12 cellular contexts compared by ENCODE assay signal in the genomic region with DNA sequence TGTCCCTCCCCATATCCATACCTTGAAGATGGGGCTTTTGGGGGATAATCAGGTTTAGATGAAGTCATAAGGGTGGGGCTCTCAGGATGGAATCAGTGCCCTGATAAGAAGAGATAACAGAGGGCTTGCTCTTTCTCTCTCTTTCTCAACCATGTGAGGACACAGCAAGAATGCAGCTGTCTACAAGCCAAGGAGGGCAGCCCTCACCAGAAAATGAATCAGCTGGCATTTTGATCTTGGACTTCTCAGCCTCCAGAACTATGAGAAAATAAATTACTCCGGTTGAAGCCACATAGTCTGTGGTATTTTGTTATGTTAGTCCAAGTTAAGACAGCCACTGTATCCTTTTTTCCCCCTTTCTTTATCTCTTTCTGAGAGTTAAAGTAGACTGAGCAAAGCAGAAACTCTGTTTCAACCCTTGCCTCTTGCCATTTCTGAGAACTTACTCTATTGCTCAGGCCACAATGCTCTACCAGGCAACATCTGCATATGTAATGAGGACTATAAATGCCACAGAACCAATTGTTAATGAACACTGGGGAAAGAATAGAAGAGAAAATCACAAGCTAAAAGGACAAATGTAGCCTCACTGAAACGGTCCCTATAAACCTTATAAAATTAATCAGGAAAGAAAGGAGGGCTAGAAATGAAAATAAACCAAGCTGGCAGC. TPM values are rescaled to one million over a fixed set of nuclear protein-coding genes. Genes with fewer than 3 reads are reported as not detected.
DNase-seq lines count a peak whose midpoint lies in the region; ATAC-seq and TF ChIP-seq lines count a peak whose summit lies in the region.
"Had no signal": no experiment of that assay in that cellular context is flagged by ENCODE, and none has a peak within 500 bp of the region (broad histone marks: within the 10 kb centered on the region; RNA-seq: fewer than 3 reads in every experiment).

No MANE protein-coding gene starts in this region.

- TF ChIP-seq CTCF in chondrocyte (IDR thresholded peaks at IDR 0.05) = no peak
- no peak for TF ChIP-seq CTCF in natural killer cell (IDR thresholded peaks at IDR 0.05)

- intact Hi-C loops in natural killer cell (cut with micrococcal nuclease) = no loop called here

- no peak overlapping the region for H3K4me3 Mint-ChIP-seq in chondrocyte (ENCODE audit: unreplicated experiment)
- no peak overlapping the region for H3K4me3 Mint-ChIP-seq in natural killer cell

- peaks cover 13% of the 10 kb centered on the region for H3K4me1 Mint-ChIP-seq in chondrocyte (ENCODE audit: low read depth)
- peaks cover 19 to 20% of the 10 kb centered on the region in 2 donors for H3K4me1 Mint-ChIP-seq in natural killer cell

- H3K9me3 ChIP-seq in MG63 = peaks cover 5% of the 10 kb centered on the region
- H3K9me3 ChIP-seq: ovary, thyroid gland had no signal

- DNase-seq in GM04503 (ENCODE audit: low read depth) (peak; percentile 28), MG63 (peak; percentile 25), chondrocyte (ENCODE audit: low spot score) (no peak), natural killer cell (no peak), DMS79 treated with DMSO at 0.1 percent for 48 hours (lab: John Stamatoyannopoulos, UW) (no peak), NCI-H446 treated with DMSO at 0.1 percent for 48 hours (lab: John Stamatoyannopoulos, UW) (no peak), SW480 (ENCODE audit: low spot score) (no peak)
- DNase-seq: hippocampal formation, NCI-H1436, NCI-H526, ovary, thyroid gland had no signal

- H3K4me3 ChIP-seq in MG63 = no peak overlapping the region
- H3K4me3 ChIP-seq: ovary, thyroid gland had no signal

- ATAC-seq in natural killer cell = no peak

- peaks cover 3% of the 10 kb centered on the region for H3K9me3 Mint-ChIP-seq in chondrocyte (ENCODE audit: low read depth)
- no peaks in the 10 kb centered on the region for H3K9me3 Mint-ChIP-seq in natural killer cell

- peaks cover 26% of the 10 kb centered on the region for H3K36me3 ChIP-seq in MG63
- H3K36me3 ChIP-seq: ovary, thyroid gland had no signal

- H3K27me3 Mint-ChIP-seq in chondrocyte (ENCODE audit: low read depth) = no peaks in the 10 kb centered on the region
- H3K27me3 Mint-ChIP-seq in natural killer cell (ENCODE audit: low read depth in 2 of 2) = no peaks in the 10 kb centered on the region

- H3K27ac Mint-ChIP-seq in chondrocyte (ENCODE audit: unreplicated experiment) (peak overlapping the region; percentile 89), natural killer cell (peak overlapping the region; percentile 13 to 46)

- H3K36me3 Mint-ChIP-seq in chondrocyte (ENCODE audit: low read depth) = peaks cover 5% of the 10 kb centered on the region
- H3K36me3 Mint-ChIP-seq in natural killer cell = peaks cover 12% of the 10 kb centered on the region

- no peaks in the 10 kb centered on the region for H3K27me3 ChIP-seq in MG63
- H3K27me3 ChIP-seq: ovary, thyroid gland had no signal

RNA-seq across cellular contexts. Expression of a gene that starts 56.9 kb away (rescaled TPM):
- 5.8 and 30.5 TPM in 2 replicates for total RNA-seq in MG63 (2014; rRNA removed; shearing (Covaris generic); ENCODE audit: low replicate concordance)
- total RNA-seq in chondrocyte = 9.9 to 14.7 TPM (median 11.2 TPM) in 3 replicates
- total RNA-seq in natural killer cell = 10 to 100 TPM; 34.5 to 40.0 (median 38.8) TPM

Comparison
In these comparisons a context has a peak if more than half of its experiments do, and no peak if none do; other contexts are left out.
1. DNase-seq: peak in GM04503 (single experiment) and MG63 (single experiment); none in chondrocyte (single experiment), natural killer cell (single experiment), DMS79 treated with DMSO at 0.1 percent for 48 hours (single experiment), NCI-H446 treated with DMSO at 0.1 percent for 48 hours (single experiment) and SW480 (single experiment).